8 cellular contexts compared by ENCODE assay signal in genomic region chr9:132079391-132080071, GRCh38. TPM values are rescaled to one million over a fixed set of nuclear protein-coding genes. Genes with fewer than 3 reads are reported as not detected.
DNase-seq lines count a peak whose midpoint lies in the region; ATAC-seq and TF ChIP-seq lines count a peak whose summit lies in the region.

A gene with protein sequence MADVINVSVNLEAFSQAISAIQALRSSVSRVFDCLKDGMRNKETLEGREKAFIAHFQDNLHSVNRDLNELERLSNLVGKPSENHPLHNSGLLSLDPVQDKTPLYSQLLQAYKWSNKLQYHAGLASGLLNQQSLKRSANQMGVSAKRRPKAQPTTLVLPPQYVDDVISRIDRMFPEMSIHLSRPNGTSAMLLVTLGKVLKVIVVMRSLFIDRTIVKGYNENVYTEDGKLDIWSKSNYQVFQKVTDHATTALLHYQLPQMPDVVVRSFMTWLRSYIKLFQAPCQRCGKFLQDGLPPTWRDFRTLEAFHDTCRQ (minus strand): TSS chr9:132079867. CDS start chr9:132079844, 23 bp downstream.

- CTCF ChIA-PET in mammary epithelial cell (lab: Charles Lee; ENCODE audit: low non-redundant PET): no interaction called here

- peak; percentile 42 for TF ChIP-seq POLR2A in GM18526 (IDR thresholded peaks at IDR 0.05; ENCODE audit: extremely low read depth, insufficient read length)

- dilution Hi-C loops in mammary epithelial cell (cut with HindIII; ENCODE audit: low sequenced_read_pairs): no loop called here

- H4K20me1 ChIP-seq in mammary epithelial cell (ENCODE audit: insufficient read depth, low read length) (no peaks in the 10 kb centered on the region), smooth muscle cell (ENCODE audit: low read depth) (peaks cover 30% of the 10 kb centered on the region)

- H3K36me3 ChIP-seq in mammary epithelial cell (ENCODE audit: insufficient read depth, low read length) (no peaks in the 10 kb centered on the region), smooth muscle cell (ENCODE audit: low read depth) (peaks cover 6% of the 10 kb centered on the region)

- peak within 1 kb of the TSS; percentile 79 for H3K4me3 ChIP-seq in WI38 (ENCODE audit: low read depth, low read length)
- H3K4me3 ChIP-seq in mammary epithelial cell (replicated peaks in 1 of 3; ENCODE audit: insufficient read depth in 1 of 3, low read depth in 2 of 3, low read length in 3 of 3): peak within 1 kb of the TSS; percentile 68 to 88 (median 88)
- H3K4me3 ChIP-seq in smooth muscle cell: peak within 1 kb of the TSS; percentile 71

- BruUV-seq in mammary epithelial cell (replicated peaks; lab: Mats Ljungman, UMichigan): TSS peak; percentile 26

- H3K9me3 ChIP-seq in mammary epithelial cell (replicated peaks; ENCODE audit: insufficient read depth, low read length): no peaks in the 10 kb centered on the region
- no peaks in the 10 kb centered on the region for H3K9me3 ChIP-seq in smooth muscle cell (replicated peaks; ENCODE audit: low read depth)

- H3K4me2 ChIP-seq in mammary epithelial cell (ENCODE audit: insufficient read depth, low read depth, low read length) (peak within 1 kb of the TSS; percentile 87), smooth muscle cell (peak within 1 kb of the TSS; percentile 97)

- H3F3A ChIP-seq in smooth muscle cell (ENCODE audit: low read depth): no peaks in the 10 kb centered on the region

- H2AFZ ChIP-seq in mammary epithelial cell (ENCODE audit: low read depth, low read length) (peak within 1 kb of the TSS; percentile 79), smooth muscle cell (ENCODE audit: low read depth) (peak within 1 kb of the TSS; percentile 66)

- peak; percentile 85 for DNase-seq in A172 (ENCODE audit: low spot score)
- DNase-seq in NCI-H2227 treated with DMSO at 0.1 percent for 48 hours (lab: John Stamatoyannopoulos, UW): peak; percentile 70
- peak; percentile 86 for DNase-seq in mammary epithelial cell
- peak; percentile 96 for DNase-seq in iPS-NIHi7 (ENCODE audit: extremely low spot score)
- peak; percentile 58 for DNase-seq in smooth muscle cell (lab: John Stamatoyannopoulos, UW; ENCODE audit: unreplicated experiment)

- peak within 1 kb of the TSS; percentile 88 for H3K9ac ChIP-seq in mammary epithelial cell (ENCODE audit: insufficient read depth, low read length)
- H3K9ac ChIP-seq in smooth muscle cell (ENCODE audit: low read depth): peak within 1 kb of the TSS; percentile 93

- H3K27me3 ChIP-seq in mammary epithelial cell (ENCODE audit: insufficient read depth, low read length) (no peaks in the 10 kb centered on the region), smooth muscle cell (ENCODE audit: low read depth) (no peaks in the 10 kb centered on the region)

- in situ Hi-C loops in mammary epithelial cell (cut with MboI; ENCODE audit: low sequenced_read_pairs in 2 of 2): no loop called here

- peaks cover 34% of the 10 kb centered on the region for H3K4me1 ChIP-seq in mammary epithelial cell (ENCODE audit: insufficient read depth, low read length)
- H3K4me1 ChIP-seq in smooth muscle cell (ENCODE audit: low read depth): peaks cover 9% of the 10 kb centered on the region

- H3K79me2 ChIP-seq in mammary epithelial cell (ENCODE audit: insufficient read depth, low read length) (peaks cover 51% of the 10 kb centered on the region), smooth muscle cell (ENCODE audit: low read depth) (peaks cover 37% of the 10 kb centered on the region)

- intact Hi-C loops in mammary epithelial cell (cut with micrococcal nuclease): loop anchor here (2.0 to 10.0 kb wide), 3 partner anchors 73 to 115 kb away; partner anchors contain the start of gene NTNG2

- H3K27ac ChIP-seq in mammary epithelial cell (ENCODE audit: insufficient read depth, low read depth, low read length): peak within 1 kb of the TSS; percentile 87
- peak within 1 kb of the TSS; percentile 62 for H3K27ac ChIP-seq in smooth muscle cell (ENCODE audit: low read depth)

- 2% methylated on average over 19 of the region's 41 CpGs for WGBS in mammary epithelial cell (ENCODE audit: low coverage, missing lambda C conversion rate)
- WGBS in smooth muscle cell (ENCODE audit: low lambda C conversion rate): 2% methylated on average over 40 of the region's 41 CpGs

- TF ChIP-seq CTCF in WI38 (IDR thresholded peaks at IDR 0.05; ENCODE audit: low read depth, low read length) (no peak), mammary epithelial cell (conservative IDR thresholded peaks at IDR 0.05 in 1 of 2, IDR thresholded peaks at IDR 0.05 in 1 of 2; ENCODE audit: extremely low read depth in 1 of 2, insufficient read depth in 1 of 2, low read depth in 1 of 2, low read length in 2 of 2) (no peak), smooth muscle cell (IDR thresholded peaks at IDR 0.05; ENCODE audit: borderline replicate concordance, insufficient read depth, poor library complexity, severe bottlenecking) (no peak)

- peak; percentile 84 for ATAC-seq in HG03135 (IDR thresholded peaks at IDR 0.05; ENCODE audit: unreplicated experiment)

RNA-seq across cellular contexts. Expression of the gene that starts here (rescaled TPM):
- 20.7 and 30.2 TPM in 2 replicates for total RNA-seq in A172 (2014; rRNA removed; shearing (Covaris generic))
- total RNA-seq in mammary epithelial cell (10 to 100 TPM; 31.8 to 39.8 TPM), smooth muscle cell (22.1 and 24.0 TPM in 2 replicates)
- polyA plus RNA-seq in mammary epithelial cell (62.6 TPM), smooth muscle cell (47.5 and 50.0 TPM in 2 replicates)
- 51.8 TPM for polyA minus RNA-seq in mammary epithelial cell

Comparison
In these comparisons a context has a peak if more than half of its experiments do, and no peak if none do; other contexts are left out.
1. Peak in every context shown above with its lines: DNase-seq, ATAC-seq, H3K4me3 ChIP-seq and H3K27ac ChIP-seq.